16 cellular contexts compared by ENCODE assay signal in genomic region chr16:53341787-53342186, GRCh38.
A peak's percentile ranks its signal among the peaks of the same experiment; 100 is the strongest.
DNase-seq lines count a peak whose midpoint lies in the region; ATAC-seq lines count a peak whose summit lies in the region.
"Had no signal": no experiment of that assay in that cellular context is flagged by ENCODE, and none has a peak within 500 bp of the region (broad histone marks: within the 10 kb centered on the region; RNA-seq: fewer than 3 reads in every experiment).

No MANE protein-coding gene starts in this region.

- no peaks in the 10 kb centered on the region for H3K27me3 Mint-ChIP-seq in activated CD4-positive, alpha-beta T cell treated with anti-CD3 and anti-CD28 coated beads for 36 hours
- H3K27me3 Mint-ChIP-seq in activated CD4-positive, alpha-beta memory T cell treated with anti-CD3 and anti-CD28 coated beads for 36 hours = no peaks in the 10 kb centered on the region
- no peaks in the 10 kb centered on the region for H3K27me3 Mint-ChIP-seq in activated CD4-positive, alpha-beta memory T cell treated with anti-CD3 and anti-CD28 coated beads, Interleukin-2, amount 10 ng/mL, durations not matched to agents 7 days and 5 days
- H3K27me3 Mint-ChIP-seq in activated naive CD8-positive, alpha-beta T cell treated with anti-CD3 and anti-CD28 coated beads for 36 hours = no peaks in the 10 kb centered on the region

- intact Hi-C loops in activated CD4-positive, alpha-beta T cell treated with anti-CD3 and anti-CD28 coated beads for 36 hours (cut with DNase I, micrococcal nuclease) = no loop called here
- intact Hi-C loops in activated CD4-positive, alpha-beta memory T cell treated with anti-CD3 and anti-CD28 coated beads for 36 hours (cut with micrococcal nuclease) = no loop called here

- H3K4me1 Mint-ChIP-seq in activated CD4-positive, alpha-beta T cell treated with anti-CD3 and anti-CD28 coated beads for 36 hours = peaks cover 7% of the 10 kb centered on the region
- H3K4me1 Mint-ChIP-seq in activated CD4-positive, alpha-beta memory T cell treated with anti-CD3 and anti-CD28 coated beads for 36 hours (ENCODE audit: low read depth) = peaks cover 5% of the 10 kb centered on the region
- no peaks in the 10 kb centered on the region for H3K4me1 Mint-ChIP-seq in activated CD4-positive, alpha-beta memory T cell treated with anti-CD3 and anti-CD28 coated beads, Interleukin-2, amount 10 ng/mL, durations not matched to agents 7 days and 5 days
- H3K4me1 Mint-ChIP-seq in activated naive CD8-positive, alpha-beta T cell treated with anti-CD3 and anti-CD28 coated beads for 36 hours = peaks cover 13% of the 10 kb centered on the region

- ATAC-seq in activated CD4-positive, alpha-beta T cell treated with anti-CD3 and anti-CD28 coated beads for 36 hours = no peak
- ATAC-seq: A549, GM23338 had no signal

- no peak overlapping the region for H3K27ac Mint-ChIP-seq in activated CD4-positive, alpha-beta T cell treated with anti-CD3 and anti-CD28 coated beads for 36 hours
- no peak overlapping the region for H3K27ac Mint-ChIP-seq in activated CD4-positive, alpha-beta memory T cell treated with anti-CD3 and anti-CD28 coated beads for 36 hours
- H3K27ac Mint-ChIP-seq in activated CD4-positive, alpha-beta memory T cell treated with anti-CD3 and anti-CD28 coated beads, Interleukin-2, amount 10 ng/mL, durations not matched to agents 7 days and 5 days = no peak overlapping the region
- H3K27ac Mint-ChIP-seq in activated naive CD8-positive, alpha-beta T cell treated with anti-CD3 and anti-CD28 coated beads for 36 hours = no peak overlapping the region
- H3K27ac Mint-ChIP-seq: GM23338 had no signal

- H3K36me3 Mint-ChIP-seq in activated CD4-positive, alpha-beta T cell treated with anti-CD3 and anti-CD28 coated beads for 36 hours (ENCODE audit: low read depth) = no peaks in the 10 kb centered on the region
- no peaks in the 10 kb centered on the region for H3K36me3 Mint-ChIP-seq in activated CD4-positive, alpha-beta memory T cell treated with anti-CD3 and anti-CD28 coated beads for 36 hours
- no peaks in the 10 kb centered on the region for H3K36me3 Mint-ChIP-seq in activated CD4-positive, alpha-beta memory T cell treated with anti-CD3 and anti-CD28 coated beads, Interleukin-2, amount 10 ng/mL, durations not matched to agents 7 days and 5 days (ENCODE audit: low read depth)
- no peaks in the 10 kb centered on the region for H3K36me3 Mint-ChIP-seq in activated naive CD8-positive, alpha-beta T cell treated with anti-CD3 and anti-CD28 coated beads for 36 hours
- H3K36me3 Mint-ChIP-seq: CD14-positive monocyte had no signal

- CTCF ChIA-PET in activated CD4-positive, alpha-beta T cell treated with anti-CD3 and anti-CD28 coated beads for 36 hours (lab: Charles Lee) = no interaction called here
- CTCF ChIA-PET in activated CD4-positive, alpha-beta memory T cell treated with anti-CD3 and anti-CD28 coated beads for 36 hours (lab: Charles Lee) = no interaction called here
- CTCF ChIA-PET in activated CD4-positive, alpha-beta memory T cell treated with anti-CD3 and anti-CD28 coated beads, Interleukin-2, amount 10 ng/mL, durations not matched to agents 7 days and 5 days (lab: Charles Lee) = no interaction called here

- no peaks in the 10 kb centered on the region for H3K9me3 Mint-ChIP-seq in activated CD4-positive, alpha-beta T cell treated with anti-CD3 and anti-CD28 coated beads for 36 hours (ENCODE audit: low read depth)
- H3K9me3 Mint-ChIP-seq in activated CD4-positive, alpha-beta memory T cell treated with anti-CD3 and anti-CD28 coated beads for 36 hours = peaks cover 3% of the 10 kb centered on the region
- H3K9me3 Mint-ChIP-seq in activated CD4-positive, alpha-beta memory T cell treated with anti-CD3 and anti-CD28 coated beads, Interleukin-2, amount 10 ng/mL, durations not matched to agents 7 days and 5 days = no peaks in the 10 kb centered on the region
- peaks cover 2% of the 10 kb centered on the region for H3K9me3 Mint-ChIP-seq in activated naive CD8-positive, alpha-beta T cell treated with anti-CD3 and anti-CD28 coated beads for 36 hours

- no peak overlapping the region for H3K4me3 Mint-ChIP-seq in activated CD4-positive, alpha-beta T cell treated with anti-CD3 and anti-CD28 coated beads for 36 hours
- H3K4me3 Mint-ChIP-seq in activated CD4-positive, alpha-beta memory T cell treated with anti-CD3 and anti-CD28 coated beads for 36 hours = no peak overlapping the region
- no peak overlapping the region for H3K4me3 Mint-ChIP-seq in activated CD4-positive, alpha-beta memory T cell treated with anti-CD3 and anti-CD28 coated beads, Interleukin-2, amount 10 ng/mL, durations not matched to agents 7 days and 5 days
- H3K4me3 Mint-ChIP-seq in activated naive CD8-positive, alpha-beta T cell treated with anti-CD3 and anti-CD28 coated beads for 36 hours = no peak overlapping the region
- H3K4me3 Mint-ChIP-seq: CD14-positive monocyte; CD4-positive, alpha-beta memory T cell; GM23338 had no signal

- peak; percentile 37 for DNase-seq in activated CD4-positive, alpha-beta T cell treated with anti-CD3 and anti-CD28 coated beads for 36 hours
- DNase-seq in activated CD4-positive, alpha-beta T cell treated with anti-CD3 and anti-CD28 coated beads for 1 hour = no peak
- DNase-seq in activated CD4-positive, alpha-beta memory T cell treated with anti-CD3 and anti-CD28 coated beads for 36 hours = peak; percentile 28
- DNase-seq in activated CD4-positive, alpha-beta memory T cell treated with anti-CD3 and anti-CD28 coated beads, Interleukin-2, amount 10 ng/mL, durations not matched to agents 7 days and 5 days = no peak
- DNase-seq in stimulated activated CD4-positive, alpha-beta T cell treated with anti-CD3 and anti-CD28 coated beads, Interleukin-2, amount 100 ng/mL, for 4 hours (ENCODE audit: low read depth) = peak; percentile 13
- no peak for DNase-seq in stimulated activated CD4-positive, alpha-beta T cell treated with anti-CD3 and anti-CD28 coated beads, Interleukin-1b, Interleukin-23, amount 100 ng/mL, for 48 hours
- peak; percentile 7 for DNase-seq in activated naive CD8-positive, alpha-beta T cell treated with anti-CD3 and anti-CD28 coated beads for 36 hours
- no peak for DNase-seq in AG08396 (ENCODE audit: low spot score)
- DNase-seq: CD4-positive, alpha-beta memory T cell; DMS153; DMS79; GDM1; HCEC 1CT had no signal

- POLR2A ChIA-PET in activated CD4-positive, alpha-beta T cell treated with anti-CD3 and anti-CD28 coated beads for 36 hours (lab: Charles Lee) = no interaction called here
- POLR2A ChIA-PET in activated CD4-positive, alpha-beta memory T cell treated with anti-CD3 and anti-CD28 coated beads for 36 hours (lab: Charles Lee) = no interaction called here
- POLR2A ChIA-PET in activated CD4-positive, alpha-beta memory T cell treated with anti-CD3 and anti-CD28 coated beads, Interleukin-2, amount 10 ng/mL, durations not matched to agents 7 days and 5 days (lab: Charles Lee) = no interaction called here

Comparison
In these comparisons a context has a peak if more than half of its experiments do, and no peak if none do; other contexts are left out.
1. DNase-seq: peak in activated CD4-positive, alpha-beta T cell treated with anti-CD3 and anti-CD28 coated beads for 36 hours (single experiment), activated CD4-positive, alpha-beta memory T cell treated with anti-CD3 and anti-CD28 coated beads for 36 hours (single experiment), stimulated activated CD4-positive, alpha-beta T cell treated with anti-CD3 and anti-CD28 coated beads, Interleukin-2, amount 100 ng/mL, for 4 hours (single experiment) and activated naive CD8-positive, alpha-beta T cell treated with anti-CD3 and anti-CD28 coated beads for 36 hours (single experiment); none in activated CD4-positive, alpha-beta T cell treated with anti-CD3 and anti-CD28 coated beads for 1 hour (single experiment), activated CD4-positive, alpha-beta memory T cell treated with anti-CD3 and anti-CD28 coated beads, Interleukin-2, amount 10 ng/mL, durations not matched to agents 7 days and 5 days (single experiment), stimulated activated CD4-positive, alpha-beta T cell treated with anti-CD3 and anti-CD28 coated beads, Interleukin-1b, Interleukin-23, amount 100 ng/mL, for 48 hours (single experiment) and AG08396 (single experiment).